ENCODE assay signal across 26 cellular contexts in the genomic region with DNA sequence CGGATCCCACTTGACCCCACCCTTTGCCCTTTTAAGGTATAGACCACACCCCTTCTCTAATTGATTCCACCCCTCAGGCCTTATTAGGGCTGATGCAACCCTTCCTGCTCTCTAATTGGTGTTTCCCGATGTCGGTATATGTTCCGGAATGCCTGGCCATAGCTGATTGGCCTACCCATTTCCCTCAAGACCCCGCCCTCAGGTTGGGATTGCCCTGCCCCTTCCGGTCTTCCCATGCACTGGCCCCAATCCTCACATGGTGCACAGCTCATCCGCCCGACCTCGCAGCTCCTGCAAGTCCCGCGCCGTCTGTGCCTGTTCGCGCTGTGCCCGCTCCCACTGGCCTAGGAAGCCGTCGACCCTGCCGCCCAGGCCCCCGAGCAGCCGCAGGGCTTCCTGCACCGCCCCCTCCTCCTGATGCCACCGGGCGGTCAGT. TPM values are rescaled to one million over a fixed set of nuclear protein-coding genes. Genes with fewer than 3 reads are reported as not detected.
"Had no signal": no experiment of that assay in that cellular context is flagged by ENCODE, and none has a peak within 500 bp of the region (broad histone marks: within the 10 kb centered on the region; RNA-seq: fewer than 3 reads in every experiment).

No MANE protein-coding gene starts in this region.

- H3K4me1 Mint-ChIP-seq: mesothelial cell of epicardium had no signal

- H3K9me3 Mint-ChIP-seq: activated CD8-positive, alpha-beta T cell treated with anti-CD3 and anti-CD28 coated beads for 36 hours; activated naive CD8-positive, alpha-beta T cell treated with anti-CD3 and anti-CD28 coated beads, Interleukin-2, amount 10 ng/mL, durations not matched to agents 7 days and 5 days; activated T-cell treated with anti-CD3 and anti-CD28 coated beads, Interleukin-2, amount 50 U/mL, for 24 hours; activated T-helper 2 cell treated with anti-CD3 and anti-CD28 coated beads, Interferon-gamma antibody, Interleukin-2, Interleukin-4, amounts not matched to agents 10 μg/mL and 5 μg/mL and 100 μg/mL, durations not matched to agents 14 hours and 24 hours and 36 hours; effector memory CD8-positive, alpha-beta T cell; mesothelial cell of epicardium; type B pancreatic cell had no signal

- H3K4me3 ChIP-seq: cardiac muscle cell, lung, stomach had no signal

- H3K27me3 Mint-ChIP-seq: activated CD8-positive, alpha-beta T cell treated with anti-CD3 and anti-CD28 coated beads for 36 hours; activated naive CD8-positive, alpha-beta T cell treated with anti-CD3 and anti-CD28 coated beads, Interleukin-2, amount 10 ng/mL, durations not matched to agents 7 days and 5 days; activated T-cell treated with anti-CD3 and anti-CD28 coated beads, Interleukin-2, amount 50 U/mL, for 24 hours; effector memory CD8-positive, alpha-beta T cell; type B pancreatic cell had no signal

- ATAC-seq: activated CD8-positive, alpha-beta T cell treated with anti-CD3 and anti-CD28 coated beads for 36 hours; effector memory CD8-positive, alpha-beta T cell; left lobe of liver had no signal

- DNase-seq: activated CD4-positive, alpha-beta T cell treated with anti-CD3 and anti-CD28 coated beads for 48 hours; activated CD4-positive, CD25-positive, alpha-beta regulatory T cell; activated CD8-positive, alpha-beta T cell treated with anti-CD3 and anti-CD28 coated beads for 36 hours; activated naive CD4-positive, alpha-beta T cell treated with Interleukin-2 at 50 U/mL for 16 hours; activated naive CD8-positive, alpha-beta T cell treated with anti-CD3 and anti-CD28 coated beads, Interleukin-2, amount 10 ng/mL, durations not matched to agents 7 days and 5 days; activated T-cell treated with anti-CD3 and anti-CD28 coated beads, Interleukin-2, amount 50 U/mL, for 24 hours; amygdala; dermis blood vessel endothelial cell; effector memory CD8-positive, alpha-beta T cell; foreskin fibroblast; kidney; nephron progenitor cell; stimulated activated CD4-positive, alpha-beta T cell treated with anti-CD3 and anti-CD28 coated beads, Interleukin-15, amount 100 ng/mL, for 24 hours; stimulated activated CD4-positive, alpha-beta T cell treated with anti-CD3 and anti-CD28 coated beads, Interleukin-2, amount 100 ng/mL, for 48 hours; stomach had no signal

- H3K27ac ChIP-seq: cardiac muscle cell, epithelial cell of prostate, stomach had no signal

- H3K27me3 ChIP-seq: cardiac muscle cell, stomach had no signal

- H3K9me3 ChIP-seq: stomach had no signal

- H3K27ac Mint-ChIP-seq: activated CD8-positive, alpha-beta T cell treated with anti-CD3 and anti-CD28 coated beads for 36 hours; activated naive CD8-positive, alpha-beta T cell treated with anti-CD3 and anti-CD28 coated beads, Interleukin-2, amount 10 ng/mL, durations not matched to agents 7 days and 5 days; activated T-cell treated with anti-CD3 and anti-CD28 coated beads, Interleukin-2, amount 50 U/mL, for 24 hours; activated T-helper 2 cell treated with anti-CD3 and anti-CD28 coated beads, Interferon-gamma antibody, Interleukin-2, Interleukin-4, amounts not matched to agents 10 μg/mL and 5 μg/mL and 100 μg/mL, durations not matched to agents 14 hours and 24 hours and 36 hours; mesothelial cell of epicardium; nephron progenitor cell; progenitor cell of endocrine pancreas; type B pancreatic cell had no signal

- H3K36me3 ChIP-seq: cardiac muscle cell, stomach had no signal

- H3K36me3 Mint-ChIP-seq: activated naive CD8-positive, alpha-beta T cell treated with anti-CD3 and anti-CD28 coated beads, Interleukin-2, amount 10 ng/mL, durations not matched to agents 7 days and 5 days; mesothelial cell of epicardium; type B pancreatic cell had no signal

- FAIRE-seq: kidney had no signal

- H3K4me3 Mint-ChIP-seq: activated CD8-positive, alpha-beta T cell treated with anti-CD3 and anti-CD28 coated beads for 36 hours; activated naive CD8-positive, alpha-beta T cell treated with anti-CD3 and anti-CD28 coated beads, Interleukin-2, amount 10 ng/mL, durations not matched to agents 7 days and 5 days; activated T-cell treated with anti-CD3 and anti-CD28 coated beads, Interleukin-2, amount 50 U/mL, for 24 hours; effector memory CD8-positive, alpha-beta T cell; mesothelial cell of epicardium; nephron progenitor cell; type B pancreatic cell had no signal

RNA-seq across cellular contexts. Expression of gene TSKS, which starts 18.1 kb away (rescaled TPM):
- total RNA-seq: chondrocyte, glomerular endothelial cell, mesothelial cell of epicardium, progenitor cell of endocrine pancreas, stomach, temporal lobe had no signal
- polyA plus RNA-seq: cardiac muscle cell had no signal
